In the genomic region with DNA sequence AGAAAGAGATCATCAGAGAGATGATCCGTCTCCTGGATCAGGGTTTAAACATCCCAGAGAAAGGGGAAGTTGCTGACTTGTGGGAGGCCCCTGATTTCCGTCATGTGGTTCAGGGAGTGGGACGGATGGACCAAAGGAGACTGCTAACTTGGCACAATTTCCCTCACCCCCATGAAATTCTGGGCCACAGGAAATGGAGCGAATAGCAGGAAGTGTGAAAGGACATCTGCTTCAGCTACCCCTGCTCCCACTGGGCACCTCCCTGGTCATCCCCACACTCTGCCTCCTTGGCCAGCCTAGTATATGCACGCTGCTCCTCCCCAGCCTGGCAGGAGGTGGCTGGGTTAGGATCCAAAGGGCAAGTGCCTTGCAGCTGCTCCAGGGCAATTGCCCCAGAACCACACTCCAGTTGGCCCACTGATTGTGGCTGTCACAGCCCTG, we compare ENCODE assay signal across 7 cellular contexts. TPM values are rescaled to one million over a fixed set of nuclear protein-coding genes. Genes with fewer than 3 reads are reported as not detected.
A peak's percentile ranks its signal among the peaks of the same experiment; 100 is the strongest.
DNase-seq lines count a peak whose midpoint lies in the region; ATAC-seq and TF ChIP-seq lines count a peak whose summit lies in the region.

No MANE protein-coding gene starts in this region.

- peaks cover 52% of the 10 kb centered on the region for H3K36me3 Mint-ChIP-seq in stimulated activated effector memory CD8-positive, alpha-beta T cell treated with anti-CD3 and anti-CD28 coated beads, Interleukin-12 subunit alpha, Interleukin-12 subunit beta, amount 100 ng/mL, for 72 hours

- peak overlapping the region; percentile 61 for H3K27ac ChIP-seq in SU-DHL-6 (ENCODE audit: low read depth, low read length)

- H3K27ac Mint-ChIP-seq in stimulated activated effector memory CD8-positive, alpha-beta T cell treated with anti-CD3 and anti-CD28 coated beads, Interleukin-12 subunit alpha, Interleukin-12 subunit beta, amount 100 ng/mL, for 72 hours: peak overlapping the region; percentile 95

- H3K36me3 ChIP-seq in SU-DHL-6 (ENCODE audit: low read length): no peaks in the 10 kb centered on the region

- H3K27me3 ChIP-seq in SU-DHL-6 (ENCODE audit: low read length): no peaks in the 10 kb centered on the region

- H3K9ac ChIP-seq in SU-DHL-6 (ENCODE audit: low read length): peak overlapping the region; percentile 84

- TF ChIP-seq CTCF in HFF-Myc (IDR thresholded peaks at IDR 0.05; ENCODE audit: low read depth, low read length, missing control alignments) (no peak), SU-DHL-6 (IDR thresholded peaks at IDR 0.05; ENCODE audit: insufficient read depth, low read length, poor library complexity, severe bottlenecking) (no peak)

- peaks cover 61% of the 10 kb centered on the region for H3K4me1 Mint-ChIP-seq in stimulated activated effector memory CD8-positive, alpha-beta T cell treated with anti-CD3 and anti-CD28 coated beads, Interleukin-12 subunit alpha, Interleukin-12 subunit beta, amount 100 ng/mL, for 72 hours

- no peaks in the 10 kb centered on the region for H3K9me2 ChIP-seq in SU-DHL-6 (replicated peaks; ENCODE audit: insufficient read depth, low read length)

- H3K9me3 ChIP-seq in SU-DHL-6 (ENCODE audit: insufficient read depth, low read length): no peaks in the 10 kb centered on the region

- H3K4me3 Mint-ChIP-seq in stimulated activated effector memory CD8-positive, alpha-beta T cell treated with anti-CD3 and anti-CD28 coated beads, Interleukin-12 subunit alpha, Interleukin-12 subunit beta, amount 100 ng/mL, for 72 hours: peak overlapping the region; percentile 95

- no peaks in the 10 kb centered on the region for H3K9me3 Mint-ChIP-seq in stimulated activated effector memory CD8-positive, alpha-beta T cell treated with anti-CD3 and anti-CD28 coated beads, Interleukin-12 subunit alpha, Interleukin-12 subunit beta, amount 100 ng/mL, for 72 hours

- intact Hi-C loops in left ventricle myocardium superior (cut with micrococcal nuclease): loop anchor here (10.0 kb wide), 1 partner anchor 183 kb away; a partner anchor contains a TSS

- peak; percentile 1 for ATAC-seq in left ventricle myocardium superior
- no peak for ATAC-seq in stimulated activated effector memory CD8-positive, alpha-beta T cell treated with anti-CD3 and anti-CD28 coated beads, Interleukin-12 subunit alpha, Interleukin-12 subunit beta, amount 100 ng/mL, for 72 hours
- ATAC-seq in GM19455 (IDR thresholded peaks at IDR 0.05; ENCODE audit: unreplicated experiment): no peak

- peak overlapping the region; percentile 54 for H2AFZ ChIP-seq in SU-DHL-6 (ENCODE audit: low read depth, low read length, severe bottlenecking)

- H3F3A ChIP-seq in SU-DHL-6 (ENCODE audit: insufficient read depth): no peaks in the 10 kb centered on the region

- peak overlapping the region; percentile 68 for H3K4me3 ChIP-seq in HFF-Myc (replicated peaks; ENCODE audit: low read depth, low read length)
- peak overlapping the region; percentile 77 for H3K4me3 ChIP-seq in SU-DHL-6 (ENCODE audit: insufficient read depth, low read length, poor library complexity, severe bottlenecking)

- H4K20me1 ChIP-seq in SU-DHL-6 (ENCODE audit: low read depth, low read length): no peaks in the 10 kb centered on the region

- DNase-seq in HFF-Myc (ENCODE audit: extremely low read depth, low read depth) (no peak), left ventricle myocardium superior (peak; percentile 56), NCI-H510A (lab: John Stamatoyannopoulos, UW) (no peak), HK-2 (ENCODE audit: unreplicated experiment) (no peak)
- DNase-seq in stimulated activated effector memory CD8-positive, alpha-beta T cell treated with anti-CD3 and anti-CD28 coated beads, Interleukin-12 subunit alpha, Interleukin-12 subunit beta, amount 100 ng/mL, for 72 hours (ENCODE audit: low spot score in 2 of 2): no peak

- H3K79me2 ChIP-seq in SU-DHL-6 (ENCODE audit: insufficient read depth, low read length): peaks cover 16% of the 10 kb centered on the region

- H3K4me2 ChIP-seq in SU-DHL-6 (ENCODE audit: low read depth, low read length, poor library complexity, severe bottlenecking): peak overlapping the region; percentile 69

RNA-seq across cellular contexts. Expression of a gene that starts 1.3 kb away (rescaled TPM):
- total RNA-seq in left ventricle myocardium superior: 35.0 TPM

RNA-seq across cellular contexts. Expression of a gene that starts 7.8 kb away (rescaled TPM):
- 36.8 TPM for total RNA-seq in left ventricle myocardium superior

RNA-seq across cellular contexts. Expression of a gene that starts 19.5 kb away (rescaled TPM):
- 18.0 TPM for total RNA-seq in left ventricle myocardium superior

RNA-seq across cellular contexts. Expression of a gene that starts 27.9 kb away (rescaled TPM):
- 0.20 TPM for total RNA-seq in left ventricle myocardium superior

RNA-seq across cellular contexts. Expression of a gene that starts 28.0 kb away (rescaled TPM):
- 3.5 TPM for total RNA-seq in left ventricle myocardium superior
